12 cellular contexts compared by ENCODE assay signal in genomic region chr6:47076422-47077344, GRCh38. TPM values are rescaled to one million over a fixed set of nuclear protein-coding genes. Genes with fewer than 3 reads are reported as not detected.
DNase-seq lines count a peak whose midpoint lies in the region; ATAC-seq and TF ChIP-seq lines count a peak whose summit lies in the region.
"Had no signal": no experiment of that assay in that cellular context is flagged by ENCODE, and none has a peak within 500 bp of the region (broad histone marks: within the 10 kb centered on the region; RNA-seq: fewer than 3 reads in every experiment).

No MANE protein-coding gene starts in this region.

- DNase-seq in DND-41 = peak; percentile 14
- DNase-seq in RPMI7951 (ENCODE audit: low read depth) = peak; percentile 90
- peak; percentile 71 for DNase-seq in foreskin melanocyte
- DNase-seq in pons (ENCODE audit: low spot score) = peak; percentile 73
- DNase-seq in NCI-H1092 treated with DMSO at 0.1 percent for 48 hours (lab: John Stamatoyannopoulos, UW) = no peak
- no peak for DNase-seq in GM19240 (ENCODE audit: insufficient read length, low spot score)
- DNase-seq in tibial nerve (ENCODE audit: low spot score in 2 of 2) = no peak
- DNase-seq: activated naive CD4-positive, alpha-beta T cell treated with Interleukin-2 at 50 U/mL for 16 hours; T-cell had no signal

- no peak overlapping the region for H3K4me3 ChIP-seq in DND-41 (ENCODE audit: low read depth in 1 of 2, low read length in 2 of 2)
- H3K4me3 ChIP-seq in tibial nerve = no peak overlapping the region
- H3K4me3 ChIP-seq: BLaER1 had no signal

- H3K9me3 ChIP-seq in DND-41 (ENCODE audit: insufficient read depth, low read length, severe bottlenecking) (no peaks in the 10 kb centered on the region), tibial nerve (no peaks in the 10 kb centered on the region)
- H3K9me3 ChIP-seq: BLaER1 had no signal

- H2AFZ ChIP-seq in DND-41 (ENCODE audit: low read depth, low read length) = no peak overlapping the region

- no peaks in the 10 kb centered on the region for H4K20me1 ChIP-seq in DND-41 (ENCODE audit: insufficient read depth, low read length)
- H4K20me1 ChIP-seq: BLaER1 had no signal

- H3K79me2 ChIP-seq in DND-41 (ENCODE audit: insufficient read depth, low read length) = no peaks in the 10 kb centered on the region

- ATAC-seq in DND-41 (ENCODE audit: insufficient read depth, low read depth) (no peak), GM18867 (IDR thresholded peaks at IDR 0.05; ENCODE audit: unreplicated experiment) (no peak)
- ATAC-seq: T-cell had no signal

- H3K27ac ChIP-seq in DND-41 (ENCODE audit: low read length) (no peak overlapping the region), tibial nerve (peak overlapping the region in 2 of 4 donors; percentile 20 to 57)
- H3K27ac ChIP-seq: BLaER1 had no signal

- H3K9ac ChIP-seq in DND-41 (ENCODE audit: low read depth, low read length) = no peak overlapping the region
- H3K9ac ChIP-seq: BLaER1 had no signal

- no peaks in the 10 kb centered on the region for H3K36me3 ChIP-seq in DND-41 (ENCODE audit: insufficient read depth, low read length)
- no peaks in the 10 kb centered on the region for H3K36me3 ChIP-seq in tibial nerve
- H3K36me3 ChIP-seq: BLaER1 had no signal

- TF ChIP-seq CTCF in DND-41 (IDR thresholded peaks at IDR 0.05; ENCODE audit: borderline replicate concordance, extremely low read depth, low read length, poor library complexity, severe bottlenecking) = no peak
- no peak for TF ChIP-seq CTCF in tibial nerve (IDR thresholded peaks at IDR 0.05)

- TF ChIP-seq POLR2A in tibial nerve (IDR thresholded peaks at IDR 0.05) = no peak

- 36 to 39% methylated on average over 9 of the region's 9 CpGs for WGBS in tibial nerve, 2 donors

- H3K4me2 ChIP-seq in DND-41 (ENCODE audit: insufficient read depth, low read length) = no peak overlapping the region
- H3K4me2 ChIP-seq: BLaER1 had no signal

- H3K27me3 ChIP-seq in DND-41 (ENCODE audit: insufficient read depth, low read length, poor library complexity) (peaks cover 15% of the 10 kb centered on the region), tibial nerve (no peaks in the 10 kb centered on the region)
- H3K27me3 ChIP-seq: BLaER1 had no signal

- H3K4me1 ChIP-seq in DND-41 (ENCODE audit: insufficient read depth, low read length) = 0 out of 2 replicates have a peak, but pooled peaks cover 2% of the 10 kb centered on the region
- H3K4me1 ChIP-seq in tibial nerve = peaks cover 0 to 29% (median 8%) of the 10 kb centered on the region in 4 donors
- H3K4me1 ChIP-seq: BLaER1 had no signal

- TF ChIP-seq EP300 in tibial nerve (IDR thresholded peaks at IDR 0.05) = peak in 1 of 2 donors; percentile 35

RNA-seq across cellular contexts. Expression of gene ADGRF1, which starts 34.6 kb away (rescaled TPM):
- total RNA-seq in RPMI7951 (2014; rRNA removed; shearing (Covaris generic)) = 0.24 and 0.39 TPM in 2 replicates
- not detected for total RNA-seq in tibial nerve
- total RNA-seq: glomerular endothelial cell had no signal

Comparison
In these comparisons a context has a peak if more than half of its experiments do, and no peak if none do; other contexts are left out.
1. DNase-seq: peak in DND-41 (single experiment), RPMI7951 (single experiment), foreskin melanocyte (single experiment) and pons (single experiment); none in NCI-H1092 treated with DMSO at 0.1 percent for 48 hours (single experiment), GM19240 (single experiment) and tibial nerve (0 of 2).